10 cellular contexts compared by ENCODE assay signal in genomic region chr21:26769613-26770188, GRCh38.
DNase-seq lines count a peak whose midpoint lies in the region; ATAC-seq and TF ChIP-seq lines count a peak whose summit lies in the region.
"Had no signal": no experiment of that assay in that cellular context is flagged by ENCODE, and none has a peak within 500 bp of the region (broad histone marks: within the 10 kb centered on the region; RNA-seq: fewer than 3 reads in every experiment).

No MANE protein-coding gene starts in this region.

- H3K9me3 ChIP-seq in OCI-LY7 (ENCODE audit: low read length) (no peaks in the 10 kb centered on the region), esophagus muscularis mucosa (no peaks in the 10 kb centered on the region), sigmoid colon (no peaks in the 10 kb centered on the region)
- H3K9me3 ChIP-seq: BLaER1 had no signal

- H3K27ac Mint-ChIP-seq in activated naive CD4-positive, alpha-beta T cell treated with anti-CD3 and anti-CD28 coated beads, Interleukin-2, amount 10 ng/mL, durations not matched to agents 7 days and 5 days = no peak overlapping the region
- H3K27ac Mint-ChIP-seq: naive B cell had no signal

- no peak overlapping the region for H2AFZ ChIP-seq in OCI-LY7 (ENCODE audit: low read length)

- H3K9me3 Mint-ChIP-seq in activated naive CD4-positive, alpha-beta T cell treated with anti-CD3 and anti-CD28 coated beads, Interleukin-2, amount 10 ng/mL, durations not matched to agents 7 days and 5 days = no peaks in the 10 kb centered on the region
- H3K9me3 Mint-ChIP-seq: naive B cell had no signal

- H3K4me2 ChIP-seq in OCI-LY7 (ENCODE audit: low read length) = no peak overlapping the region
- H3K4me2 ChIP-seq: BLaER1 had no signal

- H3K27me3 ChIP-seq in esophagus muscularis mucosa (no peaks in the 10 kb centered on the region), sigmoid colon (no peaks in the 10 kb centered on the region)
- H3K27me3 ChIP-seq: BLaER1 had no signal

- 26% methylated on average over 6 of the region's 6 CpGs for WGBS in esophagus muscularis mucosa
- 28 to 36% methylated on average over 6 of the region's 6 CpGs for WGBS in sigmoid colon, 2 donors

- POLR2A ChIA-PET in OCI-LY7 (lab: Charles Lee) = interaction anchor here (0.7 kb wide), 1 partner anchor 852 kb away, joined by 3 read pairs; no protein-coding TSS in a partner anchor

- TF ChIP-seq EP300 in esophagus muscularis mucosa (IDR thresholded peaks at IDR 0.05) (no peak), sigmoid colon (IDR thresholded peaks at IDR 0.05) (no peak)

- H3K4me3 ChIP-seq in OCI-LY7 (ENCODE audit: low read depth, low read length, poor library complexity, severe bottlenecking) (no peak overlapping the region), esophagus muscularis mucosa (no peak overlapping the region), sigmoid colon (no peak overlapping the region)
- H3K4me3 ChIP-seq: BLaER1 had no signal

- TF ChIP-seq POLR2A in esophagus muscularis mucosa (IDR thresholded peaks at IDR 0.05; ENCODE audit: low read depth) (no peak), sigmoid colon (IDR thresholded peaks at IDR 0.05) (no peak)

- no peaks in the 10 kb centered on the region for H3K9me2 ChIP-seq in OCI-LY7 (ENCODE audit: insufficient read depth, low read length)

- H3K4me3 Mint-ChIP-seq in activated naive CD4-positive, alpha-beta T cell treated with anti-CD3 and anti-CD28 coated beads, Interleukin-2, amount 10 ng/mL, durations not matched to agents 7 days and 5 days = no peak overlapping the region
- H3K4me3 Mint-ChIP-seq: naive B cell had no signal

- H3K27me3 Mint-ChIP-seq in activated naive CD4-positive, alpha-beta T cell treated with anti-CD3 and anti-CD28 coated beads, Interleukin-2, amount 10 ng/mL, durations not matched to agents 7 days and 5 days = no peaks in the 10 kb centered on the region

- CTCF ChIA-PET in OCI-LY7 (lab: Charles Lee; ENCODE audit: unreplicated experiment) = no interaction called here
- CTCF ChIA-PET in activated naive CD4-positive, alpha-beta T cell treated with anti-CD3 and anti-CD28 coated beads, Interleukin-2, amount 10 ng/mL, durations not matched to agents 7 days and 5 days (lab: Charles Lee) = no interaction called here

- no TSS peak for BruUV-seq in OCI-LY7 (replicated peaks; lab: Mats Ljungman, UMichigan)

- intact Hi-C loops in OCI-LY7 (cut with micrococcal nuclease; ENCODE audit: unreplicated experiment) (no loop called here), esophagus muscularis mucosa (cut with DNase I) (loop anchor here (5.0 kb wide), 1 partner anchor 73 kb away; no protein-coding TSS in a partner anchor), sigmoid colon (cut with DNase I) (loop anchor here (2.0 kb wide), 1 partner anchor 77 kb away; no protein-coding TSS in a partner anchor)

- no peaks in the 10 kb centered on the region for H3K4me1 Mint-ChIP-seq in activated naive CD4-positive, alpha-beta T cell treated with anti-CD3 and anti-CD28 coated beads, Interleukin-2, amount 10 ng/mL, durations not matched to agents 7 days and 5 days
- H3K4me1 Mint-ChIP-seq: naive B cell had no signal

- H3K27ac ChIP-seq in OCI-LY7 (ENCODE audit: low read depth, low read length, poor library complexity, severe bottlenecking) (no peak overlapping the region), esophagus muscularis mucosa (replicated peaks in 1 of 4) (no peak overlapping the region), sigmoid colon (no peak overlapping the region)
- H3K27ac ChIP-seq: BLaER1 had no signal

- ATAC-seq in HG02840 (IDR thresholded peaks at IDR 0.05; ENCODE audit: low FRiP score, unreplicated experiment) = no peak

- H3K36me3 ChIP-seq in OCI-LY7 (ENCODE audit: insufficient read depth, low read length) = no peaks in the 10 kb centered on the region
- no peaks in the 10 kb centered on the region for H3K36me3 ChIP-seq in esophagus muscularis mucosa
- H3K36me3 ChIP-seq in sigmoid colon = no peaks in the 10 kb centered on the region
- H3K36me3 ChIP-seq: BLaER1 had no signal

- peak; percentile 70 for TF ChIP-seq CTCF in OCI-LY7 (conservative IDR thresholded peaks at IDR 0.05; ENCODE audit: low read length)
- peak; percentile 61 to 71 (median 70) for TF ChIP-seq CTCF in esophagus muscularis mucosa (IDR thresholded peaks at IDR 0.05)
- TF ChIP-seq CTCF in sigmoid colon (IDR thresholded peaks at IDR 0.05) = peak in 3 of 4 experiments; percentile 31 to 58 (median 31)

- no peaks in the 10 kb centered on the region for H3K36me3 Mint-ChIP-seq in activated naive CD4-positive, alpha-beta T cell treated with anti-CD3 and anti-CD28 coated beads, Interleukin-2, amount 10 ng/mL, durations not matched to agents 7 days and 5 days
- H3K36me3 Mint-ChIP-seq: naive B cell had no signal

- no peaks in the 10 kb centered on the region for H4K20me1 ChIP-seq in OCI-LY7 (ENCODE audit: insufficient read depth, low read length)
- H4K20me1 ChIP-seq: BLaER1 had no signal

- DNase-seq in DMS 273 (lab: John Stamatoyannopoulos, UW; ENCODE audit: unreplicated experiment) = peak; percentile 39
- no peak for DNase-seq in DMS 273 treated with DMSO at 0.1 percent for 48 hours (lab: John Stamatoyannopoulos, UW)
- DNase-seq in OCI-LY7 (ENCODE audit: low spot score) = no peak
- DNase-seq in esophagus muscularis mucosa (ENCODE audit: extremely low spot score) = no peak
- no peak for DNase-seq in sigmoid colon
- DNase-seq in NCI-H128 (lab: John Stamatoyannopoulos, UW; ENCODE audit: unreplicated experiment) = no peak
- no peak for DNase-seq in activated naive CD4-positive, alpha-beta T cell treated with anti-CD3 and anti-CD28 coated beads, Interleukin-2, amount 10 ng/mL, durations not matched to agents 7 days and 5 days
- DNase-seq: naive B cell had no signal

- no peaks in the 10 kb centered on the region for H3K79me2 ChIP-seq in OCI-LY7 (ENCODE audit: insufficient read depth, low read depth, low read length)

- no peaks in the 10 kb centered on the region for H3K4me1 ChIP-seq in OCI-LY7 (ENCODE audit: insufficient read depth, low read length, poor library complexity, severe bottlenecking)
- H3K4me1 ChIP-seq in esophagus muscularis mucosa = no peaks in the 10 kb centered on the region
- H3K4me1 ChIP-seq in sigmoid colon = no peaks in the 10 kb centered on the region
- H3K4me1 ChIP-seq: BLaER1 had no signal
